10 cellular contexts compared by ENCODE assay signal in genomic region chr4:118834070-118834469, GRCh38. TPM values are rescaled to one million over a fixed set of nuclear protein-coding genes. Genes with fewer than 3 reads are reported as not detected.
A peak's percentile ranks its signal among the peaks of the same experiment; 100 is the strongest.
DNase-seq lines count a peak whose midpoint lies in the region; ATAC-seq and TF ChIP-seq lines count a peak whose summit lies in the region.
"Had no signal": no experiment of that assay in that cellular context is flagged by ENCODE, and none has a peak within 500 bp of the region (broad histone marks: within the 10 kb centered on the region; RNA-seq: fewer than 3 reads in every experiment).

No MANE protein-coding gene starts in this region.

- TF ChIP-seq CTCF in psoas muscle (IDR thresholded peaks at IDR 0.05) (no peak), tibial nerve (IDR thresholded peaks at IDR 0.05) (no peak)

- peak overlapping the region; percentile 93 for H3K4me3 ChIP-seq in endocrine pancreas (ENCODE audit: control insufficient read depth, insufficient read depth, low read length)
- peak overlapping the region; percentile 100 for H3K4me3 ChIP-seq in psoas muscle
- H3K4me3 ChIP-seq in tibial nerve, result no peak overlapping the region

- 61 to 76% (median 74%) methylated on average over 4 of the region's 4 CpGs for WGBS in psoas muscle, 3 donors
- 67 to 68% methylated on average over 4 of the region's 4 CpGs for WGBS in tibial nerve, 2 donors

- H3K36me3 ChIP-seq in endocrine pancreas (ENCODE audit: control insufficient read depth, insufficient read depth, low read length) (peaks cover 7% of the 10 kb centered on the region), psoas muscle (ENCODE audit: insufficient read depth in 1 of 2, low read depth in 1 of 2) (peaks cover 0 to 43% of the 10 kb centered on the region in 2 donors), tibial nerve (peaks cover 0 to 34% (median 0%) of the 10 kb centered on the region in 3 donors)

- H3K27ac ChIP-seq in psoas muscle (no peak overlapping the region), tibial nerve (peak overlapping the region in 2 of 4 donors; percentile 96 to 97)

- peak; percentile 16 for DNase-seq in NCI-H748 treated with DMSO at 0.1 percent for 48 hours (lab: John Stamatoyannopoulos, UW)
- no peak for DNase-seq in psoas muscle
- no peak for DNase-seq in stimulated activated CD8-positive, alpha-beta memory T cell treated with anti-CD3 and anti-CD28 coated beads, Interleukin-4, amount 100 ng/mL, for 48 hours
- no peak for DNase-seq in NCI-H345 treated with DMSO at 0.1 percent for 48 hours (lab: John Stamatoyannopoulos, UW; ENCODE audit: unreplicated experiment)
- no peak for DNase-seq in tibial nerve (ENCODE audit: low spot score in 2 of 2)
- DNase-seq: foreskin keratinocyte, NCI-H526 treated with DMSO at 0.1 percent for 48 hours had no signal

- TF ChIP-seq EP300 in tibial nerve (IDR thresholded peaks at IDR 0.05), result no peak

- intact Hi-C loops in psoas muscle (cut with DNase I), result no loop called here

- H3K27me3 ChIP-seq in endocrine pancreas (ENCODE audit: control insufficient read depth, insufficient read depth, low read length) (no peaks in the 10 kb centered on the region), psoas muscle (ENCODE audit: insufficient read depth in 3 of 3, low read length in 2 of 3) (no peaks in the 10 kb centered on the region), tibial nerve (no peaks in the 10 kb centered on the region)
- H3K27me3 ChIP-seq: foreskin keratinocyte had no signal

- no peak overlapping the region for H3K9ac ChIP-seq in endocrine pancreas (ENCODE audit: control insufficient read depth, insufficient read depth, low read length)

- H3K4me1 ChIP-seq in endocrine pancreas (ENCODE audit: control insufficient read depth, insufficient read depth, low read length) (peaks cover 21% of the 10 kb centered on the region), psoas muscle (peaks cover 6% of the 10 kb centered on the region), tibial nerve (peaks cover 0 to 55% (median 8%) of the 10 kb centered on the region in 4 donors)

- TF ChIP-seq POLR2A in tibial nerve (IDR thresholded peaks at IDR 0.05), result no peak

- ATAC-seq in GM18868 (IDR thresholded peaks at IDR 0.05; ENCODE audit: unreplicated experiment), result peak; percentile 15
- no peak for ATAC-seq in psoas muscle
- ATAC-seq in HG02763 (IDR thresholded peaks at IDR 0.05; ENCODE audit: unreplicated experiment), result no peak
- ATAC-seq: foreskin keratinocyte had no signal

- H3K9me3 ChIP-seq in endocrine pancreas (ENCODE audit: control insufficient read depth, low read length) (no peaks in the 10 kb centered on the region), psoas muscle (no peaks in the 10 kb centered on the region), tibial nerve (no peaks in the 10 kb centered on the region)

RNA-seq across cellular contexts. Expression of gene SEC24D, which starts 1.9 kb away (rescaled TPM):
- total RNA-seq in psoas muscle (10 to 100 TPM in 1 of 4 donors, 1 to 10 TPM in 3; 5.8 to 13.7 (median 6.3) TPM), tibial nerve (10 to 100 TPM; 24.0 to 54.6 (median 34.0) TPM)
- 1 to 10 TPM; 2.4 to 5.9 (median 5.5) TPM for polyA plus RNA-seq in psoas muscle

RNA-seq across cellular contexts. Expression of gene SYNPO2, which starts 54.6 kb away (rescaled TPM):
- total RNA-seq in psoas muscle, result 1,000 to 10,000 TPM; 1,548 to 2,858 (median 2,312) TPM
- polyA plus RNA-seq in psoas muscle, result 100 to 1,000 TPM in 2 of 3 donors, 10 to 100 TPM in 1; 35.7 to 861 (median 475) TPM
- total RNA-seq in tibial nerve, result 100 to 1,000 TPM; 118 to 177 (median 138) TPM

Comparison
In these comparisons a context has a peak if more than half of its experiments do, and no peak if none do; other contexts are left out.
1. H3K4me3 ChIP-seq: peak in endocrine pancreas (single experiment) and psoas muscle (single experiment); none in tibial nerve (0 of 4).
2. RNA of gene SYNPO2, which starts 54.6 kb away (total RNA-seq): 1,548 to 2,858 TPM in psoas muscle; 118 to 177 TPM in tibial nerve; every median in the first group is over 4 times any median in the second.